Comparison of ENCODE assay signal across 27 cellular contexts in the genomic region with DNA sequence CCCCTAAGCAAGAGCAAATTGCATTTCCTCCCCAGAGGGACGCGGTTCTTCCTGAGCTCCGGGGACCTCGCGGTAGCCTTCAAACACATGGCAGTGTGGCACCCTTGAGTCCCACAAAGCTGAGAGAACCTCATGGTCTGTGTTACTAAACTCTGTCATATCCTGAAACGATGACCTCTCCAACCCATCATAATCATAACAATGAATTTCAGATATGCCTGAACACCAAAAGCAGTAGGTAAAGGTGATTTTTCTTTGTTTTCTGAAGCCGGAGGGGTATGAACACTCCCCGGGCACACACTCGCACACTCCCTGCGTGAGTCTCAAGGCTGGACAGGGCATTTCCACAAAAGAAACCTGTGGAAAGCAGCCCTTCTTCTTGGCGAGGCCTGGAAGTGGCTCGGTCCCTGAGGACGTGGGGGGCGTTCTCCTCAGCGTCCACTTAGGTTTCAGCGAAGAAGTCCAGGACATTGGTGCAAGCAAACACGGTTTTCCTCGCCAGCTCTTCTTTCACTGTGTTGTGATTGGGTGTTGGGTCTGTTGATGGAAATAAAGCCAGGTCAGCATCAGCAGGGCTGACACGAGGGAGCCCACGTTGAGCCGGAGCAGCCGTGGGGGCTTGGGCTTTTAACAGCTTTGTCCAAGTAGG.
DNase-seq lines count a peak whose midpoint lies in the region; ATAC-seq, FAIRE-seq and TF ChIP-seq lines count a peak whose summit lies in the region.
"Had no signal": no experiment of that assay in that cellular context is flagged by ENCODE, and none has a peak within 500 bp of the region (broad histone marks: within the 10 kb centered on the region; RNA-seq: fewer than 3 reads in every experiment).

No MANE protein-coding gene starts in this region.

- no peak overlapping the region for H4K8ac ChIP-seq in neuronal stem cell (ENCODE audit: low read depth, low read length)

- intact Hi-C loops in HepG2 (cut with micrococcal nuclease; ENCODE audit: unreplicated experiment), result no loop called here

- H3K4me1 ChIP-seq in liver (ENCODE audit: control insufficient read depth in 4 of 4, insufficient read depth in 4 of 4, low read length in 3 of 4) (peaks cover 6 to 22% (median 16%) of the 10 kb centered on the region in 4 donors), HepG2 (ENCODE audit: insufficient read depth, low read length) (peaks cover 4% of the 10 kb centered on the region; the same call in 1 of the 2 replicates), neuronal stem cell (ENCODE audit: control insufficient read depth in 2 of 2, insufficient read depth in 1 of 2, low read depth in 1 of 2, low read length in 2 of 2) (peaks cover 0 to 27% of the 10 kb centered on the region in 2 donors)
- H3K4me1 ChIP-seq: A549, vagina had no signal

- H4K91ac ChIP-seq in neuronal stem cell (ENCODE audit: low read depth, low read length, poor library complexity), result no peak overlapping the region

- DNase-seq in HepG2 (ENCODE audit: low spot score) (no peak), glomerular endothelial cell (ENCODE audit: extremely low read depth, low read depth, low spot score) (peak; percentile 44), neuronal stem cell (ENCODE audit: low spot score) (no peak), NCI-H510A (lab: John Stamatoyannopoulos, UW) (no peak), NCI-H2171 treated with DMSO at 0.1 percent for 48 hours (lab: John Stamatoyannopoulos, UW) (no peak), kidney glomerular epithelial cell (lab: John Stamatoyannopoulos, UW) (no peak)
- no peak for DNase-seq in activated CD4-positive, alpha-beta T cell treated with anti-CD3 and anti-CD28 coated beads for 48 hours
- DNase-seq: activated CD4-positive, alpha-beta T cell treated with anti-CD3 and anti-CD28 coated beads, Interleukin-2, amount 50 U/mL, for 4 hours; activated CD4-positive, CD25-positive, alpha-beta regulatory T cell; activated naive CD4-positive, alpha-beta T cell treated with Interleukin-2 at 50 U/mL for 16 hours; CD4-positive, alpha-beta memory T cell; central memory CD4-positive, alpha-beta T cell; cortex of kidney; natural killer cell; NCI-H187; NCI-H2227 treated with DMSO at 0.1 percent for 48 hours; RPMI8226; stimulated activated naive CD4-positive, alpha-beta T cell treated with Interleukin-2 at 50 U/mL for 16 hours had no signal

- H3K4ac ChIP-seq in neuronal stem cell (ENCODE audit: low read length), result no peak overlapping the region

- no peak for TF ChIP-seq CTCF in liver (IDR thresholded peaks at IDR 0.05; ENCODE audit: low read depth, low read length, missing input control)
- TF ChIP-seq CTCF in HepG2 (CRISPR knock-in tag; IDR thresholded peaks at IDR 0.05), result no peak

- TF ChIP-seq POLR2A in HepG2 (IDR thresholded peaks at IDR 0.05; ENCODE audit: insufficient read depth in 1 of 2, low read depth in 2 of 2, low read length in 2 of 2), result no peak

- H3K4me3 ChIP-seq in liver (ENCODE audit: low read depth in 1 of 3, low read length in 3 of 3) (no peak overlapping the region), HepG2 (replicated peaks in 1 of 3; ENCODE audit: insufficient read depth in 1 of 3, low read depth in 2 of 3, low read length in 3 of 3) (no peak overlapping the region), neuronal stem cell (ENCODE audit: low read length in 2 of 2) (no peak overlapping the region)
- H3K4me3 ChIP-seq: A549, lung, skin epidermis, vagina had no signal

- H3K79me2 ChIP-seq in HepG2 (ENCODE audit: insufficient read depth, low read length), result no peaks in the 10 kb centered on the region

- no peak for TF ChIP-seq EP300 in HepG2 (IDR thresholded peaks at IDR 0.05; ENCODE audit: low read depth in 2 of 2, low read length in 2 of 2)
- TF ChIP-seq EP300 in HepG2 (CRISPR knock-in tag; IDR thresholded peaks at IDR 0.05; ENCODE audit: borderline replicate concordance), result no peak

- H2AFZ ChIP-seq in HepG2 (ENCODE audit: low read length) (no peak overlapping the region), neuronal stem cell (ENCODE audit: low read length) (no peak overlapping the region)

- no peak overlapping the region for H3K14ac ChIP-seq in neuronal stem cell (ENCODE audit: low read length)

- H3K36me3 ChIP-seq in liver (ENCODE audit: control insufficient read depth in 4 of 4, insufficient read depth in 3 of 4, low read depth in 1 of 4, low read length in 3 of 4) (no peaks in the 10 kb centered on the region), HepG2 (replicated peaks in 1 of 2; ENCODE audit: control insufficient read depth in 1 of 2, insufficient read depth in 2 of 2, low read length in 2 of 2) (no peaks in the 10 kb centered on the region), neuronal stem cell (replicated peaks in 1 of 2; ENCODE audit: control insufficient read depth in 2 of 2, insufficient read depth in 2 of 2, low read length in 2 of 2) (no peaks in the 10 kb centered on the region)
- H3K36me3 ChIP-seq: vagina had no signal

- H3K18ac ChIP-seq in neuronal stem cell (ENCODE audit: low read length), result no peak overlapping the region

- H4K20me1 ChIP-seq in HepG2 (ENCODE audit: insufficient read depth, low read length), result no peaks in the 10 kb centered on the region

- no peak for ATAC-seq in HepG2
- ATAC-seq: A549, natural killer cell had no signal

- H3K9ac ChIP-seq in liver (ENCODE audit: low read depth in 1 of 2, low read length in 2 of 2) (no peak overlapping the region), HepG2 (ENCODE audit: insufficient read depth, low read depth, low read length) (no peak overlapping the region), neuronal stem cell (ENCODE audit: low read depth, low read length, poor library complexity) (no peak overlapping the region)

- H3K27ac ChIP-seq in liver (ENCODE audit: low read depth in 1 of 2, low read length in 2 of 2) (peak overlapping the region; percentile 33 to 51), HepG2 (ENCODE audit: extremely low read length, insufficient read depth, low read length) (no peak overlapping the region), neuronal stem cell (replicated peaks; ENCODE audit: low read length) (no peak overlapping the region)
- H3K27ac ChIP-seq: A549, vagina had no signal

- peak overlapping the region; percentile 88 for H2AK5ac ChIP-seq in neuronal stem cell (ENCODE audit: low read depth, low read length)

- H3K27me3 ChIP-seq in liver (ENCODE audit: control insufficient read depth in 4 of 4, insufficient read depth in 4 of 4, low read length in 3 of 4), result no peaks in the 10 kb centered on the region
- peaks cover 24 to 75% of the 10 kb centered on the region in 2 experiments for H3K27me3 ChIP-seq in HepG2 (ENCODE audit: control insufficient read depth in 1 of 2, insufficient read depth in 2 of 2, low read length in 2 of 2)
- H3K27me3 ChIP-seq in neuronal stem cell (ENCODE audit: control insufficient read depth in 3 of 3, insufficient read depth in 3 of 3, low read depth in 1 of 3, low read length in 3 of 3), result peaks cover 0 to 21% (median 2%) of the 10 kb centered on the region in 3 experiments
- H3K27me3 ChIP-seq: vagina had no signal

- in situ Hi-C loops in HepG2 (cut with HindIII; ENCODE audit: extremely low pct_ligation_motif_present, low pct_unique_long_range_greater_than_20kb), result no loop called here

- WGBS in liver, result 77% methylated on average over 22 of the region's 22 CpGs
- 51% methylated on average over 22 of the region's 22 CpGs for WGBS in HepG2 (ENCODE audit: low lambda C conversion rate)
- no CpG with 5 or more reads among the region's 22 CpGs for WGBS in neuronal stem cell (ENCODE audit: extremely low coverage in 2 of 2, insufficient read length in 2 of 2, insufficient replicate concordance in 1 of 2), 2 donors

- peak overlapping the region; percentile 91 for H2BK15ac ChIP-seq in neuronal stem cell (ENCODE audit: low read length)

- no peak overlapping the region for H2BK12ac ChIP-seq in neuronal stem cell (ENCODE audit: low read length)

- no peak overlapping the region for H3K4me2 ChIP-seq in HepG2 (ENCODE audit: low read depth, low read length)
- no peak overlapping the region for H3K4me2 ChIP-seq in neuronal stem cell (ENCODE audit: insufficient read depth, low read length, poor library complexity, severe bottlenecking)
- H3K4me2 ChIP-seq: A549 had no signal

- no peak for FAIRE-seq in HepG2 (lab: Jason Lieb, UNC)
- FAIRE-seq: A549, D721Med, GM18507, GM19239, H1 had no signal

- BruUV-seq in HepG2 (replicated peaks; lab: Mats Ljungman, UMichigan), result no TSS peak

- H3K9me3 ChIP-seq in liver (ENCODE audit: control insufficient read depth in 4 of 4, low read length in 3 of 4), result no peaks in the 10 kb centered on the region
- no peaks in the 10 kb centered on the region for H3K9me3 ChIP-seq in HepG2 (ENCODE audit: low read length)
- no peaks in the 10 kb centered on the region for H3K9me3 ChIP-seq in neuronal stem cell (replicated peaks in 1 of 2; ENCODE audit: control insufficient read depth in 2 of 2, insufficient read depth in 1 of 2, low read depth in 1 of 2, low read length in 2 of 2)
- H3K9me3 ChIP-seq: A549, vagina had no signal

- H2BK120ac ChIP-seq in neuronal stem cell (ENCODE audit: low read depth, low read length), result no peak overlapping the region

- H3K23ac ChIP-seq in neuronal stem cell (ENCODE audit: low read depth, low read length, poor library complexity), result no peak overlapping the region

- CTCF ChIA-PET in HepG2 (lab: Yijun Ruan, JAX; ENCODE audit: low intra/inter-chr PET ratio, low total read pairs), result no interaction called here

- peak overlapping the region; percentile 13 for H2BK5ac ChIP-seq in neuronal stem cell (ENCODE audit: low read length)

- POLR2A ChIA-PET in HepG2 (lab: Yijun Ruan, JAX), result no interaction called here

- H3K79me1 ChIP-seq in neuronal stem cell (ENCODE audit: low read depth, low read length), result no peaks in the 10 kb centered on the region

- TF ChIP-seq RAD21 in liver (IDR thresholded peaks at IDR 0.05) (no peak), HepG2 (CRISPR knock-in tag; IDR thresholded peaks at IDR 0.05) (no peak)

TF ChIP-seq in liver, 16 proteins besides CTCF, POLR2A, EP300 and RAD21 (continues in another document):
- TF ChIP-seq TAF1 (conservative IDR thresholded peaks at IDR 0.05), result no peak
- TF ChIP-seq EGR1 (IDR thresholded peaks at IDR 0.05; ENCODE audit: low read depth in 2 of 2), result no peak
- peak; percentile 25 for TF ChIP-seq SP1 (IDR thresholded peaks at IDR 0.05)
- no peak for TF ChIP-seq FOXA2 (IDR thresholded peaks at IDR 0.05)

TF ChIP-seq in HepG2, 621 proteins besides CTCF, POLR2A, EP300 and RAD21 (continues in another document):
- TF ChIP-seq RXRB (CRISPR knock-in tag; IDR thresholded peaks at IDR 0.05; ENCODE audit: borderline replicate concordance) (no peak), ZNF839 (CRISPR knock-in tag; IDR thresholded peaks at IDR 0.05; ENCODE audit: borderline replicate concordance) (no peak), ZKSCAN1 (IDR thresholded peaks at IDR 0.05; ENCODE audit: low read length) (no peak), RELA (CRISPR knock-in tag; IDR thresholded peaks at IDR 0.05) (no peak), ASH2L (IDR thresholded peaks at IDR 0.05; ENCODE audit: insufficient read length, low read depth, low read length) (no peak)
- TF ChIP-seq, protein P1, sequence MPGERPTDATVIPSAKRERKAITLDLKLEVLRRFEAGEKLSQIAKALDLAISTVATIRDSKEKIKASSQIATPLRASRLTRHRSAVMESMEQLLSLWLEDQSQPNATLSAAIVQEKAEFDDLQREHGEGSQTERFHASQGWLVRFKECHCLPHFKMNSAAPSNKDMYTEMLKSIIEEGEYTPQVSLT (CRISPR knock-in tag; IDR thresholded peaks at IDR 0.05; ENCODE audit: borderline replicate concordance, low read depth), result no peak

Comparison
In these comparisons a context has a peak if more than half of its experiments do, and no peak if none do; other contexts are left out.
1. H3K27ac ChIP-seq: peak in liver (2 of 2); none in HepG2 (single experiment) and neuronal stem cell (single experiment).